Comparison of ENCODE assay signal across 11 cellular contexts in genomic region chr14:65948302-65948701, GRCh38.
"Had no signal": no experiment of that assay in that cellular context is flagged by ENCODE, and none has a peak within 500 bp of the region (broad histone marks: within the 10 kb centered on the region; RNA-seq: fewer than 3 reads in every experiment).

No MANE protein-coding gene starts in this region.

- H3K9me3 ChIP-seq: pancreas, upper lobe of right lung had no signal

- DNase-seq: foreskin melanocyte; head of caudate nucleus; pancreas; stimulated activated CD4-positive, alpha-beta T cell treated with anti-CD3 and anti-CD28 coated beads, Interleukin-2, amount 100 ng/mL, for 48 hours; stimulated activated naive CD4-positive, alpha-beta T cell treated with Interleukin-2 at 50 U/mL for 16 hours; upper lobe of right lung had no signal

- H3K4me3 ChIP-seq: cardiac muscle cell, pancreas, SK-N-MC, upper lobe of right lung had no signal

- H3K4me3 Mint-ChIP-seq: memory B cell had no signal

- H3K27me3 ChIP-seq: cardiac muscle cell, upper lobe of right lung had no signal

- H3K27ac Mint-ChIP-seq: memory B cell had no signal

- ATAC-seq: activated CD4-positive, CD25-positive, alpha-beta regulatory T cell treated with anti-CD3 and anti-CD28 coated beads, Interleukin-2, amount 50 U/mL, for 24 hours; left lobe of liver; pancreas; upper lobe of right lung had no signal

- H3K27ac ChIP-seq: cardiac muscle cell, pancreas, SK-N-MC, upper lobe of right lung had no signal

- H3K4me1 ChIP-seq: pancreas, upper lobe of right lung had no signal

- H3K36me3 ChIP-seq: cardiac muscle cell, pancreas, upper lobe of right lung had no signal

- H3K36me3 Mint-ChIP-seq: memory B cell had no signal

- H3K9me3 Mint-ChIP-seq: memory B cell had no signal
